Comparison of ENCODE assay signal across 24 cellular contexts in the genomic region with DNA sequence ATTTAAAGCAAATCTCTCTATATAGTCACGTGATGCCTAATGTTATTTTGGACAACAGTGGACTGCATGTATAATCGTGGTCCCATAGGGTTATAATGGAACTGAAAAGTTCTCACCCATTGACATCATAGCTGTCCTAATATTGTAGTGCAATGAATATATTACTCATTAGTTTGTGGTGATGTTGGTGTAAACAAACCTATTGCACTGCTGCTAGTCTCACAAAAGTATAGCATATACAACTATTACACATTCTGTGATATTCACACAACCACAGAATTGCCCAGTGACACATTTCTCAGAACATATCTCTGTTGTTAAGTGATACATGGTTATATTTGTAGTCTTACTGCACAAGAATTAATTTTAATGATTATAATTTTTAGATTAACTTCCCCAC.
"Had no signal": no experiment of that assay in that cellular context is flagged by ENCODE, and none has a peak within 500 bp of the region (broad histone marks: within the 10 kb centered on the region; RNA-seq: fewer than 3 reads in every experiment).

No MANE protein-coding gene starts in this region.

- H3K27me3 ChIP-seq: brain microvascular endothelial cell, cardiac muscle cell had no signal

- H3K36me3 ChIP-seq: brain microvascular endothelial cell had no signal

- H3K27ac ChIP-seq: brain microvascular endothelial cell, cardiac muscle cell, KMS-11, SK-N-MC had no signal

- DNase-seq: activated B cell treated with CpG ODN at 0.5 μM for 24 hours; activated CD4-positive, alpha-beta T cell treated with anti-CD3 and anti-CD28 coated beads for 4 hours; activated CD8-positive, alpha-beta T cell treated with anti-CD3 and anti-CD28 coated beads for 36 hours; activated gamma-delta T cell; activated naive CD4-positive, alpha-beta T cell treated with anti-CD3 and anti-CD28 coated beads for 36 hours; activated T-cell treated with anti-CD3 and anti-CD28 coated beads, Interleukin-2, amount 50 U/mL, for 24 hours; brain microvascular endothelial cell; NCI-H1092; NCI-H1417; NCI-H1694; NCI-H2029 treated with DMSO at 0.1 percent for 48 hours; NCI-H510A treated with DMSO at 0.1 percent for 48 hours; NCI-H69; NK-92 treated with Interleukin-12 subunit alpha and Interleukin-12 subunit beta, amount 100 ng/mL, for 24 hours; OCI-M1; RPMI8226; T-cell; T1000 had no signal

- FAIRE-seq: TTC549 had no signal

- H3K9ac ChIP-seq: KMS-11 had no signal

- H3K4me3 ChIP-seq: cardiac muscle cell, SK-N-MC had no signal

- ATAC-seq: activated CD8-positive, alpha-beta T cell treated with anti-CD3 and anti-CD28 coated beads for 36 hours; Panc1; Right ventricle myocardium inferior; T-cell had no signal

- H3K4me2 ChIP-seq: KMS-11 had no signal
